8 cellular contexts compared by ENCODE assay signal in genomic region chr9:35733109-35733541, GRCh38. TPM values are rescaled to one million over a fixed set of nuclear protein-coding genes. Genes with fewer than 3 reads are reported as not detected.
DNase-seq lines count a peak whose midpoint lies in the region; ATAC-seq, FAIRE-seq and TF ChIP-seq lines count a peak whose summit lies in the region.

No MANE protein-coding gene starts in this region.

- no TSS peak for BruUV-seq in OCI-LY7 (replicated peaks; lab: Mats Ljungman, UMichigan)

- peak overlapping the region; percentile 77 for H3K27ac ChIP-seq in OCI-LY7 (ENCODE audit: low read depth, low read length, poor library complexity, severe bottlenecking)

- H3K9me3 ChIP-seq in OCI-LY7 (ENCODE audit: low read length): no peaks in the 10 kb centered on the region

- TF ChIP-seq CTCF in D721Med (IDR thresholded peaks at IDR 0.05; ENCODE audit: insufficient read depth, missing control alignments) (peak; percentile 6), OCI-LY7 (conservative IDR thresholded peaks at IDR 0.05; ENCODE audit: low read length) (peak; percentile 56)

- H4K20me1 ChIP-seq in OCI-LY7 (ENCODE audit: insufficient read depth, low read length): peaks cover 11% of the 10 kb centered on the region; the same call in 1 of the 2 replicates

- peak overlapping the region; percentile 89 for H3K4me3 ChIP-seq in OCI-LY7 (ENCODE audit: low read depth, low read length, poor library complexity, severe bottlenecking)

- H3K9me2 ChIP-seq in OCI-LY7 (ENCODE audit: insufficient read depth, low read length): no peaks in the 10 kb centered on the region

- H3K4me2 ChIP-seq in OCI-LY7 (ENCODE audit: low read length): peak overlapping the region; percentile 93

- H3K4me1 ChIP-seq in OCI-LY7 (ENCODE audit: insufficient read depth, low read length, poor library complexity, severe bottlenecking): peaks cover 48% of the 10 kb centered on the region

- H2AFZ ChIP-seq in OCI-LY7 (ENCODE audit: low read length): peak overlapping the region; percentile 81; the same call in 1 of the 2 replicates

- CTCF ChIA-PET in HEK293T (lab: Yijun Ruan, JAX): interaction anchor here (0.8 to 3.2 kb wide), 6 partner anchors 14 to 76 kb away, joined by 3 to 11 read pairs (median 4); no protein-coding TSS in a partner anchor
- CTCF ChIA-PET in OCI-LY7 (lab: Charles Lee; ENCODE audit: unreplicated experiment): interaction anchor here (1.2 to 2.1 kb wide), 3 partner anchors 14 to 130 kb away, joined by 3 to 8 read pairs (median 3); no protein-coding TSS in a partner anchor

- H3K79me2 ChIP-seq in OCI-LY7 (ENCODE audit: insufficient read depth, low read depth, low read length): peaks cover 37% of the 10 kb centered on the region

- DNase-seq in D721Med (ENCODE audit: insufficient read length, low spot score): no peak
- DNase-seq in HEK293T (ENCODE audit: extremely low spot score): peak; percentile 52
- DNase-seq in OCI-LY7 (ENCODE audit: low spot score): peak; percentile 47
- DNase-seq in central memory CD4-positive, alpha-beta T cell: peak; percentile 13
- peak; percentile 63 to 70 for DNase-seq in lung microvascular endothelial cell (ENCODE audit: low read depth in 2 of 2)
- DNase-seq in stimulated activated CD4-positive, alpha-beta T cell treated with anti-CD3 and anti-CD28 coated beads, Interleukin-12 subunit alpha, Interleukin-12 subunit beta, amount 100 ng/mL, for 4 hours: no peak

- intact Hi-C loops in OCI-LY7 (cut with micrococcal nuclease; ENCODE audit: unreplicated experiment): loop anchor here (2.0 to 10.0 kb wide), 3 partner anchors 24 to 658 kb away; partner anchors contain the start of genes FANCG and VCP

- FAIRE-seq in D721Med (lab: Jason Lieb, UNC): no peak

- peaks cover 33% of the 10 kb centered on the region; the same call in 1 of the 2 replicates for H3K36me3 ChIP-seq in OCI-LY7 (ENCODE audit: insufficient read depth, low read length)

- ATAC-seq in GM21737 (IDR thresholded peaks at IDR 0.05; ENCODE audit: unreplicated experiment) (no peak), GM21576 (IDR thresholded peaks at IDR 0.05; ENCODE audit: unreplicated experiment) (no peak)

- POLR2A ChIA-PET in HEK293T (lab: Yijun Ruan, JAX) (interaction anchor here (0.7 to 2.6 kb wide), 5 partner anchors 12 to 86 kb away, joined by 3 to 20 read pairs (median 10); partner anchors contain the start of genes CCDC107, GBA2, RGP1 and RMRP), OCI-LY7 (lab: Charles Lee) (interaction anchor here (0.6 to 3.9 kb wide), 9 partner anchors 9 to 647 kb away, joined by 3 to 38 read pairs (median 4); partner anchors contain the start of genes GBA2 and RGP1)

TF ChIP-seq in HEK293T, 16 proteins besides CTCF, POLR2A, EP300 and RAD21:
- TF ChIP-seq ARNT (IDR thresholded peaks at IDR 0.05) (no peak), PKNOX1 (IDR thresholded peaks at IDR 0.05) (peak; percentile 31; the same call in 1 of the 2 replicates)

RNA-seq across cellular contexts. Expression of gene CREB3, which starts 0.7 kb away (rescaled TPM):
- total RNA-seq in OCI-LY7 (2014; rRNA removed; shearing (Covaris generic)): 16.8 and 18.2 TPM in 2 replicates
- total RNA-seq in OCI-LY7 (2022) (21.9 and 23.0 TPM in 2 replicates), lung microvascular endothelial cell (34.4 and 36.7 TPM in 2 replicates)

RNA-seq across cellular contexts. Expression of gene TLN1, which starts 1.1 kb away (rescaled TPM):
- 87.5 and 98.8 TPM in 2 replicates for total RNA-seq in OCI-LY7 (2014; rRNA removed; shearing (Covaris generic))
- 169 and 177 TPM in 2 replicates for total RNA-seq in OCI-LY7 (2022)
- 165 and 180 TPM in 2 replicates for total RNA-seq in lung microvascular endothelial cell

RNA-seq across cellular contexts. Expression of gene GBA2, which starts 15.9 kb away (rescaled TPM):
- 66.0 and 75.4 TPM in 2 replicates for total RNA-seq in OCI-LY7 (2014; rRNA removed; shearing (Covaris generic))
- total RNA-seq in OCI-LY7 (2022): 68.2 and 70.4 TPM in 2 replicates
- 42.5 and 54.0 TPM in 2 replicates for total RNA-seq in lung microvascular endothelial cell

RNA-seq across cellular contexts. Expression of gene RGP1, which starts 16.0 kb away (rescaled TPM):
- 12.3 and 13.5 TPM in 2 replicates for total RNA-seq in OCI-LY7 (2014; rRNA removed; shearing (Covaris generic))
- total RNA-seq in OCI-LY7 (2022): 27.1 and 31.3 TPM in 2 replicates
- 8.1 and 10.1 TPM in 2 replicates for total RNA-seq in lung microvascular endothelial cell

RNA-seq across cellular contexts. Expression of gene MSMP, which starts 21.0 kb away (rescaled TPM):
- 0.67 and 2.3 TPM in 2 replicates for total RNA-seq in OCI-LY7 (2014; rRNA removed; shearing (Covaris generic))
- total RNA-seq in OCI-LY7 (2022) (4.1 and 4.4 TPM in 2 replicates), lung microvascular endothelial cell (60.9 and 61.5 TPM in 2 replicates)

Comparison
In these comparisons a context has a peak if more than half of its experiments do, and no peak if none do; other contexts are left out.
1. DNase-seq: peak in HEK293T (single experiment), OCI-LY7 (single experiment), central memory CD4-positive, alpha-beta T cell (single experiment) and lung microvascular endothelial cell (2 of 2); none in D721Med (single experiment) and stimulated activated CD4-positive, alpha-beta T cell treated with anti-CD3 and anti-CD28 coated beads, Interleukin-12 subunit alpha, Interleukin-12 subunit beta, amount 100 ng/mL, for 4 hours (single experiment).